8 cellular contexts compared by ENCODE assay signal in genomic region chr2:100142393-100142792, GRCh38. TPM values are rescaled to one million over a fixed set of nuclear protein-coding genes. Genes with fewer than 3 reads are reported as not detected.
DNase-seq lines count a peak whose midpoint lies in the region; ATAC-seq and FAIRE-seq lines count a peak whose summit lies in the region.
"Had no signal": no experiment of that assay in that cellular context is flagged by ENCODE, and none has a peak within 500 bp of the region (broad histone marks: within the 10 kb centered on the region; RNA-seq: fewer than 3 reads in every experiment).

Gene AFF3 (minus strand): TSS chr2:100142590. CDS start chr2:100104454, 38,136 bp downstream.

- ATAC-seq in GM19438 (IDR thresholded peaks at IDR 0.05; ENCODE audit: low read depth, unreplicated experiment) (peak; percentile 99), HG03342 (IDR thresholded peaks at IDR 0.05; ENCODE audit: unreplicated experiment) (peak; percentile 99)

- peaks cover 32% of the 10 kb centered on the region for H3K27me3 Mint-ChIP-seq in activated CD4-positive, alpha-beta memory T cell treated with anti-CD3 and anti-CD28 coated beads, Interleukin-2, amount 10 ng/mL, durations not matched to agents 7 days and 5 days

- POLR2A ChIA-PET in activated CD4-positive, alpha-beta memory T cell treated with anti-CD3 and anti-CD28 coated beads, Interleukin-2, amount 10 ng/mL, durations not matched to agents 7 days and 5 days (lab: Charles Lee): no interaction called here

- CTCF ChIA-PET in activated CD4-positive, alpha-beta memory T cell treated with anti-CD3 and anti-CD28 coated beads, Interleukin-2, amount 10 ng/mL, durations not matched to agents 7 days and 5 days (lab: Charles Lee): no interaction called here

- no peak within 1 kb of the TSS for H3K27ac Mint-ChIP-seq in activated CD4-positive, alpha-beta memory T cell treated with anti-CD3 and anti-CD28 coated beads, Interleukin-2, amount 10 ng/mL, durations not matched to agents 7 days and 5 days

- FAIRE-seq in urothelium cell line (lab: Jason Lieb, UNC): no peak
- FAIRE-seq: keratinocyte had no signal

- peaks cover 53% of the 10 kb centered on the region for H3K4me1 ChIP-seq in mononuclear cell (ENCODE audit: insufficient read depth, low read length)

- H3K4me1 Mint-ChIP-seq in activated CD4-positive, alpha-beta memory T cell treated with anti-CD3 and anti-CD28 coated beads, Interleukin-2, amount 10 ng/mL, durations not matched to agents 7 days and 5 days: peaks cover 10% of the 10 kb centered on the region

- peak within 1 kb of the TSS; percentile 54 for H3K4me3 ChIP-seq in mononuclear cell (ENCODE audit: low read length)

- no peaks in the 10 kb centered on the region for H3K27me3 ChIP-seq in mononuclear cell (ENCODE audit: insufficient read depth, low read length)

- DNase-seq in activated CD4-positive, alpha-beta memory T cell treated with anti-CD3 and anti-CD28 coated beads, Interleukin-2, amount 10 ng/mL, durations not matched to agents 7 days and 5 days: peak; percentile 27
- DNase-seq in urothelium cell line (ENCODE audit: low spot score) (no peak), SW480 (ENCODE audit: low spot score) (no peak), islet precursor cell (no peak)

- no peaks in the 10 kb centered on the region for H3K9me3 ChIP-seq in mononuclear cell (ENCODE audit: low read depth, low read length)

- no peaks in the 10 kb centered on the region for H3K36me3 Mint-ChIP-seq in activated CD4-positive, alpha-beta memory T cell treated with anti-CD3 and anti-CD28 coated beads, Interleukin-2, amount 10 ng/mL, durations not matched to agents 7 days and 5 days (ENCODE audit: low read depth)

- no peak within 1 kb of the TSS for H3K4me3 Mint-ChIP-seq in activated CD4-positive, alpha-beta memory T cell treated with anti-CD3 and anti-CD28 coated beads, Interleukin-2, amount 10 ng/mL, durations not matched to agents 7 days and 5 days

- H3K9me3 Mint-ChIP-seq in activated CD4-positive, alpha-beta memory T cell treated with anti-CD3 and anti-CD28 coated beads, Interleukin-2, amount 10 ng/mL, durations not matched to agents 7 days and 5 days: no peaks in the 10 kb centered on the region

RNA-seq across cellular contexts. Expression of gene AFF3, which starts in this region (rescaled TPM):
- under 1 TPM; 0.03 TPM for total RNA-seq in activated CD4-positive, alpha-beta memory T cell treated with anti-CD3 and anti-CD28 coated beads, Interleukin-2, amount 10 ng/mL, durations not matched to agents 7 days and 5 days
- total RNA-seq in mononuclear cell: 21.9 TPM

Comparison
In these comparisons a context has a peak if more than half of its experiments do, and no peak if none do; other contexts are left out.
1. RNA of gene AFF3 (total RNA-seq): 21.9 TPM in mononuclear cell (single experiment); 0.03 TPM in activated CD4-positive, alpha-beta memory T cell treated with anti-CD3 and anti-CD28 coated beads, Interleukin-2, amount 10 ng/mL, durations not matched to agents 7 days and 5 days; every median in the first group is over 10 times any median in the second.
2. Peak in DNase-seq in activated CD4-positive, alpha-beta memory T cell treated with anti-CD3 and anti-CD28 coated beads, Interleukin-2, amount 10 ng/mL, durations not matched to agents 7 days and 5 days; RNA of the gene not detected or under 1 TPM.